14 cellular contexts compared by ENCODE assay signal in the genomic region with DNA sequence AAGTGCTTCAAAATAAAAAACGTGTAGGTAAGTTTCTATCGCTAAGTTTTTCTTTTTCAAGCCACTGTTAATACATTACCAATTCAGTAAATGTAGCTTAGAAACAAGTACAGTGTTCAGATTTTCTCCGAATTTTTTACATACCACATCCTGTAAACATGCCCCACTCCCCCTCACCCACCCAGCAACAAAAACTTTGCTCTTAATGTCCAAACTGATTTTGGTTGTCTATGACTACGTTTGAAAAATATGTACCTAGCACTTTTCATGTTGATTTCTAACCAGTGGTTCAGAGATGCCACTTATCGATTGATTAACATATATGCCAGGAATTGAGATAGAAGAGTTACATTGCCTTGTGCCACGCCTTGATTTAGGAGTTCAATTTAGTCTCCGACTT. TPM values are rescaled to one million over a fixed set of nuclear protein-coding genes. Genes with fewer than 3 reads are reported as not detected.
DNase-seq lines count a peak whose midpoint lies in the region; ATAC-seq, FAIRE-seq and TF ChIP-seq lines count a peak whose summit lies in the region.
"Had no signal": no experiment of that assay in that cellular context is flagged by ENCODE, and none has a peak within 500 bp of the region (broad histone marks: within the 10 kb centered on the region; RNA-seq: fewer than 3 reads in every experiment).

No MANE protein-coding gene starts in this region.

- H2BK5ac ChIP-seq in H9 (ENCODE audit: insufficient read length, low read length), result no peak overlapping the region

- H3K56ac ChIP-seq in H9 (ENCODE audit: insufficient read length, low read depth, low read length), result no peak overlapping the region

- H3K9me3 ChIP-seq in Caco-2 (no peaks in the 10 kb centered on the region), H9 (ENCODE audit: control insufficient read depth, low read depth, low read length) (no peaks in the 10 kb centered on the region)

- no peaks in the 10 kb centered on the region for H3K36me3 ChIP-seq in Caco-2 (ENCODE audit: control insufficient read depth, insufficient read depth, low read length)
- H3K36me3 ChIP-seq: BLaER1 treated with 17β-estradiol and CSF1 and Interleukin-3, amounts not matched to agents 10 nM and 100 nM had no signal

- intact Hi-C loops in Caco-2 (cut with micrococcal nuclease; ENCODE audit: unreplicated experiment), result loop anchor here (5.0 kb wide), 3 partner anchors 101 to 319 kb away; no protein-coding TSS in a partner anchor

- no peak overlapping the region for H3K27ac ChIP-seq in H9 (ENCODE audit: insufficient read length, low read depth, low read length)
- H3K27ac ChIP-seq: BLaER1 treated with 17β-estradiol and CSF1 and Interleukin-3, amounts not matched to agents 10 nM and 100 nM had no signal

- H3K9me3 Mint-ChIP-seq in Caco-2 (ENCODE audit: unreplicated experiment), result no peaks in the 10 kb centered on the region
- H3K9me3 Mint-ChIP-seq in H9, result no peaks in the 10 kb centered on the region
- H3K9me3 Mint-ChIP-seq in mesothelial cell of epicardium, result no peaks in the 10 kb centered on the region
- H3K9me3 Mint-ChIP-seq in activated T-helper 17 cell treated with anti-CD3 and anti-CD28 coated beads, Interleukin-2, amount 50 U/mL, for 72 hours, result no peaks in the 10 kb centered on the region

- in situ Hi-C loops in astrocyte of the spinal cord (cut with HindIII; ENCODE audit: low sequenced_read_pairs), result no loop called here
- in situ Hi-C loops in KBM-7 (cut with MboI; ENCODE audit: low pct_unique_long_range_greater_than_20kb, low sequenced_read_pairs), result no loop called here

- FAIRE-seq in D721Med (lab: Jason Lieb, UNC), result no peak

- H3K27ac Mint-ChIP-seq in Caco-2 (ENCODE audit: unreplicated experiment) (no peak overlapping the region), H9 (no peak overlapping the region), mesothelial cell of epicardium (no peak overlapping the region)
- no peak overlapping the region for H3K27ac Mint-ChIP-seq in activated T-helper 17 cell treated with anti-CD3 and anti-CD28 coated beads, Interleukin-2, amount 50 U/mL, for 72 hours
- H3K27ac Mint-ChIP-seq: activated CD8-positive, alpha-beta T cell treated with anti-CD3 and anti-CD28 coated beads, Interleukin-2, amount 10 ng/mL, durations not matched to agents 7 days and 5 days; activated naive CD4-positive, alpha-beta T cell treated with anti-CD3 and anti-CD28 coated beads for 36 hours had no signal

- H2BK20ac ChIP-seq in H9 (ENCODE audit: low read depth, low read length, poor library complexity, severe bottlenecking), result no peak overlapping the region

- no peak overlapping the region for H3K23ac ChIP-seq in H9 (ENCODE audit: insufficient read length, low read depth, low read length)

- H3T11ph ChIP-seq in H9 (ENCODE audit: low read length), result no peak overlapping the region

- no peak overlapping the region for H3K14ac ChIP-seq in H9 (ENCODE audit: insufficient read depth, low read length)

- H3K27me3 Mint-ChIP-seq in Caco-2 (ENCODE audit: insufficient read depth, unreplicated experiment) (peaks cover 2% of the 10 kb centered on the region), H9 (ENCODE audit: low read depth) (peaks cover 9% of the 10 kb centered on the region), mesothelial cell of epicardium (ENCODE audit: low read depth) (peaks cover 39% of the 10 kb centered on the region)
- peaks cover 23% of the 10 kb centered on the region for H3K27me3 Mint-ChIP-seq in activated T-helper 17 cell treated with anti-CD3 and anti-CD28 coated beads, Interleukin-2, amount 50 U/mL, for 72 hours

- no peak overlapping the region for H2AK5ac ChIP-seq in H9 (ENCODE audit: insufficient read length, low read length)

- no peaks in the 10 kb centered on the region for H4K20me1 ChIP-seq in H9 (ENCODE audit: control insufficient read depth, insufficient read depth, insufficient read length)

- peaks cover 7% of the 10 kb centered on the region for H3K4me1 Mint-ChIP-seq in Caco-2 (ENCODE audit: low read depth, unreplicated experiment)
- peaks cover 33 to 34% of the 10 kb centered on the region in 2 experiments for H3K4me1 Mint-ChIP-seq in H9
- peaks cover 19% of the 10 kb centered on the region for H3K4me1 Mint-ChIP-seq in mesothelial cell of epicardium
- no peaks in the 10 kb centered on the region for H3K4me1 Mint-ChIP-seq in activated T-helper 17 cell treated with anti-CD3 and anti-CD28 coated beads, Interleukin-2, amount 50 U/mL, for 72 hours

- POLR2A ChIA-PET in Caco-2 (lab: Charles Lee), result no interaction called here

- no peaks in the 10 kb centered on the region for H3K79me2 ChIP-seq in H9 (ENCODE audit: insufficient read depth, low read length)

- peaks cover 4% of the 10 kb centered on the region for H3K23me2 ChIP-seq in H9 (ENCODE audit: insufficient read length, low read depth, low read length, poor library complexity, severe bottlenecking)

- no peak overlapping the region for H3K9ac ChIP-seq in H9 (ENCODE audit: extremely low read depth, insufficient read length, low read length)
- H3K9ac ChIP-seq: BLaER1 treated with 17β-estradiol and CSF1 and Interleukin-3, amounts not matched to agents 10 nM and 100 nM had no signal

- H3K4me2 ChIP-seq in H9 (ENCODE audit: insufficient read depth, insufficient read length, low read length), result peak overlapping the region; percentile 69

- H3K27me3 ChIP-seq in Caco-2 (replicated peaks; ENCODE audit: control insufficient read depth, insufficient read depth, low read length) (no peaks in the 10 kb centered on the region), H9 (ENCODE audit: insufficient read depth, low read length) (no peaks in the 10 kb centered on the region)

- H2AFZ ChIP-seq in H9 (ENCODE audit: low read length), result no peak overlapping the region

- no peaks in the 10 kb centered on the region for H3K79me1 ChIP-seq in H9 (ENCODE audit: insufficient read depth, low read depth, low read length, poor library complexity, severe bottlenecking)

- no peak for DNase-seq in Caco-2
- no peak for DNase-seq in H9
- DNase-seq in astrocyte of the spinal cord (ENCODE audit: low read depth, low spot score), result no peak
- DNase-seq in mesothelial cell of epicardium (ENCODE audit: low spot score in 2 of 2, unreplicated experiment in 2 of 2), result no peak
- no peak for DNase-seq in KBM-7
- no peak for DNase-seq in H4 (ENCODE audit: low spot score)
- no peak for DNase-seq in D721Med (ENCODE audit: insufficient read length, low spot score)
- DNase-seq: activated CD8-positive, alpha-beta T cell treated with anti-CD3 and anti-CD28 coated beads, Interleukin-2, amount 10 ng/mL, durations not matched to agents 7 days and 5 days; activated naive CD4-positive, alpha-beta T cell treated with anti-CD3 and anti-CD28 coated beads for 36 hours; cerebellar nuclear complex; stimulated activated naive CD8-positive, alpha-beta T cell treated with anti-CD3 and anti-CD28 coated beads, Interleukin-15, Interleukin-2, amounts not matched to agents 100 U/mL and 50 U/mL, for 24 hours; T-helper 2 cell had no signal

- H3K4me3 Mint-ChIP-seq in Caco-2 (ENCODE audit: unreplicated experiment) (peak overlapping the region; percentile 86), H9 (peak overlapping the region; percentile 4 to 95), mesothelial cell of epicardium (peak overlapping the region; percentile 15)
- H3K4me3 Mint-ChIP-seq in activated T-helper 17 cell treated with anti-CD3 and anti-CD28 coated beads, Interleukin-2, amount 50 U/mL, for 72 hours, result no peak overlapping the region
- H3K4me3 Mint-ChIP-seq: activated CD8-positive, alpha-beta T cell treated with anti-CD3 and anti-CD28 coated beads, Interleukin-2, amount 10 ng/mL, durations not matched to agents 7 days and 5 days; activated naive CD4-positive, alpha-beta T cell treated with anti-CD3 and anti-CD28 coated beads for 36 hours had no signal

- no peak overlapping the region for H2BK15ac ChIP-seq in H9 (ENCODE audit: low read depth, low read length)

- TF ChIP-seq CTCF in Caco-2 (IDR thresholded peaks at IDR 0.05; ENCODE audit: insufficient read depth in 1 of 2, low read depth in 1 of 2, low read length in 1 of 2, severe bottlenecking in 1 of 2, unreplicated experiment in 1 of 2) (no peak), H9 (conservative IDR thresholded peaks at IDR 0.05) (no peak), astrocyte of the spinal cord (IDR thresholded peaks at IDR 0.05; ENCODE audit: low read depth, low read length) (no peak), mesothelial cell of epicardium (IDR thresholded peaks at IDR 0.05; ENCODE audit: unreplicated experiment) (no peak), D721Med (IDR thresholded peaks at IDR 0.05; ENCODE audit: insufficient read depth, missing control alignments) (no peak)

- H3K18ac ChIP-seq in H9 (ENCODE audit: insufficient read length, low read depth, low read length), result no peak overlapping the region

- ATAC-seq in activated T-helper 17 cell treated with anti-CD3 and anti-CD28 coated beads, Interleukin-2, amount 50 U/mL, for 72 hours (replicated peaks), result no peak
- ATAC-seq: activated CD8-positive, alpha-beta T cell treated with anti-CD3 and anti-CD28 coated beads, Interleukin-2, amount 10 ng/mL, durations not matched to agents 7 days and 5 days; stimulated activated naive CD8-positive, alpha-beta T cell treated with anti-CD3 and anti-CD28 coated beads, Interleukin-15, Interleukin-2, amounts not matched to agents 100 U/mL and 50 U/mL, for 24 hours had no signal

- no peak overlapping the region for H2BK12ac ChIP-seq in H9 (ENCODE audit: insufficient read length, low read depth, low read length)

- H3K4me1 ChIP-seq in Caco-2 (no peaks in the 10 kb centered on the region), H9 (ENCODE audit: insufficient read depth, low read length) (peaks cover 3% of the 10 kb centered on the region; the same call in 1 of the 2 replicates)

- no peak overlapping the region for H3K4ac ChIP-seq in H9 (ENCODE audit: low read depth, low read length)

- BruUV-seq in Caco-2 (replicated peaks; lab: Mats Ljungman, UMichigan), result TSS peak; percentile 44

- H2BK120ac ChIP-seq in H9 (ENCODE audit: low read depth, low read length, poor library complexity, severe bottlenecking), result no peak overlapping the region

- H3K4me3 ChIP-seq in Caco-2 (ENCODE audit: low read depth, low read length) (no peak overlapping the region), astrocyte of the spinal cord (ENCODE audit: low read depth, low read length) (peak overlapping the region; percentile 88)

- H4K5ac ChIP-seq in H9 (ENCODE audit: insufficient read length, low read depth, low read length), result no peak overlapping the region

- CTCF ChIA-PET in Caco-2 (lab: Charles Lee), result no interaction called here

- H3K36me3 Mint-ChIP-seq in Caco-2 (ENCODE audit: insufficient read depth, unreplicated experiment) (peaks cover 5% of the 10 kb centered on the region), H9 (ENCODE audit: insufficient read depth in 1 of 3, low read depth in 3 of 3) (no peaks in the 10 kb centered on the region; a peak in 1 of 7 replicates), mesothelial cell of epicardium (no peaks in the 10 kb centered on the region)
- no peaks in the 10 kb centered on the region for H3K36me3 Mint-ChIP-seq in activated T-helper 17 cell treated with anti-CD3 and anti-CD28 coated beads, Interleukin-2, amount 50 U/mL, for 72 hours (ENCODE audit: low read depth)

- no peak overlapping the region for H4K8ac ChIP-seq in H9 (replicated peaks; ENCODE audit: insufficient read length, low read depth, low read length)

- no peak overlapping the region for H4K91ac ChIP-seq in H9 (ENCODE audit: insufficient read length, low read depth, low read length)

- WGBS in H9 (ENCODE audit: extremely low coverage, insufficient read length, low lambda C conversion rate), result no CpG with 5 or more reads among the region's 7 CpGs

RNA-seq across cellular contexts. Expression of a gene that starts 0.7 kb away (rescaled TPM):
- total RNA-seq in Caco-2 (2022) (16.2 and 16.4 TPM in 2 replicates), H9 (2021) (18.3 and 18.4 TPM in 2 replicates), mesothelial cell of epicardium (9.0 to 10.0 TPM (median 9.9 TPM) in 3 replicates)
- not detected for total RNA-seq in activated T-helper 17 cell treated with anti-CD3 and anti-CD28 coated beads, Interleukin-2, amount 50 U/mL, for 72 hours
- 1.2 and 3.9 TPM in 2 replicates for total RNA-seq in H4 (2014; rRNA removed; shearing (Covaris generic))
- total RNA-seq: activated CD8-positive, alpha-beta T cell treated with anti-CD3 and anti-CD28 coated beads, Interleukin-2, amount 10 ng/mL, durations not matched to agents 7 days and 5 days; activated naive CD4-positive, alpha-beta T cell treated with anti-CD3 and anti-CD28 coated beads for 36 hours had no signal
